In genomic region chr5:132827943-132828673, GRCh38 we compare ENCODE assay signal across 25 cellular contexts. TPM values are rescaled to one million over a fixed set of nuclear protein-coding genes. Genes with fewer than 3 reads are reported as not detected.
DNase-seq lines count a peak whose midpoint lies in the region; ATAC-seq, FAIRE-seq and TF ChIP-seq lines count a peak whose summit lies in the region.
"Had no signal": no experiment of that assay in that cellular context is flagged by ENCODE, and none has a peak within 500 bp of the region (broad histone marks: within the 10 kb centered on the region; RNA-seq: fewer than 3 reads in every experiment).

No MANE protein-coding gene starts in this region.

- H3K4me1 ChIP-seq in right atrium auricular region = peaks cover 0 to 36% of the 10 kb centered on the region in 2 donors
- H3K4me1 ChIP-seq in heart left ventricle = peaks cover 0 to 36% (median 15%) of the 10 kb centered on the region in 12 donors

- peak; percentile 48 for FAIRE-seq in urothelium cell line (lab: Jason Lieb, UNC)
- FAIRE-seq: endothelial cell of umbilical vein, GM19239, H1 had no signal

- H3K27ac ChIP-seq in right atrium auricular region = no peak overlapping the region
- no peak overlapping the region for H3K27ac ChIP-seq in heart left ventricle
- H3K27ac ChIP-seq: BLaER1 had no signal

- WGBS in heart left ventricle, 4 donors = 85 to 97% (median 93%) methylated on average over 4 of the region's 4 CpGs

- ATAC-seq in heart left ventricle (no peak), left lobe of liver (no peak), GM18867 (IDR thresholded peaks at IDR 0.05; ENCODE audit: unreplicated experiment) (no peak)
- ATAC-seq: activated T-cell treated with anti-CD3 and anti-CD28 coated beads, Interleukin-2, amount 50 U/mL, for 72 hours; left colon; Right ventricle myocardium inferior had no signal

- TF ChIP-seq CTCF in right atrium auricular region (IDR thresholded peaks at IDR 0.05) = no peak
- TF ChIP-seq CTCF in heart left ventricle (IDR thresholded peaks at IDR 0.05) = no peak

- no peak for TF ChIP-seq POLR2A in heart left ventricle (IDR thresholded peaks at IDR 0.05)

- H3K9me3 ChIP-seq in right atrium auricular region (no peaks in the 10 kb centered on the region), heart left ventricle (no peaks in the 10 kb centered on the region)
- H3K9me3 ChIP-seq: BLaER1 had no signal

- no peaks in the 10 kb centered on the region for H3K36me3 ChIP-seq in right atrium auricular region
- H3K36me3 ChIP-seq in heart left ventricle = peaks cover 0 to 12% (median 0%) of the 10 kb centered on the region in 9 donors
- H3K36me3 ChIP-seq: BLaER1 had no signal

- DNase-seq in right atrium auricular region (ENCODE audit: low spot score) (peak; percentile 50), heart left ventricle (no peak), left lobe of liver (ENCODE audit: low spot score) (peak; percentile 38), urothelium cell line (ENCODE audit: low spot score) (no peak), GM19240 (ENCODE audit: insufficient read length, low spot score) (no peak)
- DNase-seq: activated CD4-positive, CD25-positive, alpha-beta regulatory T cell; activated naive CD4-positive, alpha-beta T cell treated with anti-CD3 and anti-CD28 coated beads, Interleukin-2, amount 10 ng/mL, durations not matched to agents 7 days and 5 days; activated T-cell treated with anti-CD3 and anti-CD28 coated beads, Interleukin-2, amount 50 U/mL, for 72 hours; anterior cingulate cortex; NCI-H1092; NCI-H2029; NCI-H226; NCI-H774; nephron progenitor cell; T1000 had no signal

- H3K27me3 ChIP-seq in right atrium auricular region = no peaks in the 10 kb centered on the region
- H3K27me3 ChIP-seq in heart left ventricle = peaks cover 0 to 39% (median 0%) of the 10 kb centered on the region in 9 donors

- intact Hi-C loops in heart left ventricle (cut with DNase I) = loop anchor here in 7 of 10 donors (5.0 to 10.0 kb wide), 7 partner anchors 34 to 443 kb away; partner anchors contain the start of genes GDF9 (in 1 of the 7) and UQCRQ (in 1 of the 7)

- no peak overlapping the region for H3K4me3 ChIP-seq in right atrium auricular region
- no peak overlapping the region for H3K4me3 ChIP-seq in heart left ventricle
- H3K4me3 ChIP-seq: BLaER1 had no signal

RNA-seq across cellular contexts. Expression of gene SHROOM1, which starts 2.3 kb away (rescaled TPM):
- 1 to 10 TPM; 3.2 to 4.2 TPM for total RNA-seq in right atrium auricular region
- total RNA-seq in heart left ventricle = 1 to 10 TPM; 2.9 to 6.8 (median 4.7) TPM
- polyA plus RNA-seq in heart left ventricle = 1 to 10 TPM; 2.0 to 4.8 TPM
- 41.3 TPM for total RNA-seq in left lobe of liver

RNA-seq across cellular contexts. Expression of gene SOWAHA, which starts 15.0 kb away (rescaled TPM):
- not detected for total RNA-seq in right atrium auricular region
- total RNA-seq in heart left ventricle = under 1 TPM in 3 of 9 donors, not detected in 6; 0.24 to 0.50 (median 0.38) TPM
- under 1 TPM; 0.03 to 0.08 TPM for polyA plus RNA-seq in heart left ventricle
- total RNA-seq in left lobe of liver = 1.7 TPM
- total RNA-seq: activated T-cell treated with anti-CD3 and anti-CD28 coated beads, Interleukin-2, amount 50 U/mL, for 72 hours; Daoy; dermis microvascular lymphatic vessel endothelial cell; endothelial cell of umbilical vein; posterior vena cava had no signal
- polyA plus RNA-seq: endothelial cell of umbilical vein had no signal

RNA-seq across cellular contexts. Expression of gene GDF9, which starts 38.2 kb away (rescaled TPM):
- total RNA-seq in right atrium auricular region = under 1 TPM; 0.20 to 0.22 TPM
- under 1 TPM in 8 of 9 donors, not detected in 1; 0.25 to 1.00 (median 0.51) TPM for total RNA-seq in heart left ventricle
- polyA plus RNA-seq in heart left ventricle = under 1 TPM; 0.10 to 0.27 TPM
- 0.15 TPM for total RNA-seq in left lobe of liver
- total RNA-seq: endothelial cell of umbilical vein, H1 had no signal

RNA-seq across cellular contexts. Expression of gene UQCRQ, which starts 38.3 kb away (rescaled TPM):
- total RNA-seq in right atrium auricular region = 100 to 1,000 TPM; 276 to 335 TPM
- total RNA-seq in heart left ventricle = 1,000 to 10,000 TPM in 6 of 9 donors, 100 to 1,000 TPM in 3; 539 to 2,034 (median 1,454) TPM
- polyA plus RNA-seq in heart left ventricle = 1,000 to 10,000 TPM in 1 of 2 donors, 100 to 1,000 TPM in 1; 656 to 2,165 TPM
- total RNA-seq in left lobe of liver = 727 TPM

RNA-seq across cellular contexts. Expression of gene LEAP2, which starts 45.4 kb away (rescaled TPM):
- 1 to 10 TPM in 1 of 2 donors, not detected in 1; 1.1 TPM for total RNA-seq in right atrium auricular region
- total RNA-seq in heart left ventricle = 1 to 10 TPM in 4 of 9 donors, under 1 TPM in 5; 0.16 to 1.9 (median 0.91) TPM
- polyA plus RNA-seq in heart left ventricle = 1 to 10 TPM in 1 of 2 donors, under 1 TPM in 1; 0.37 to 2.0 TPM
- total RNA-seq in left lobe of liver = 168 TPM

Comparison
In these comparisons a context has a peak if more than half of its experiments do, and no peak if none do; other contexts are left out.
1. DNase-seq: peak in right atrium auricular region (single experiment) and left lobe of liver (single experiment); none in heart left ventricle (0 of 5), urothelium cell line (single experiment) and GM19240 (single experiment).